In the genomic region with DNA sequence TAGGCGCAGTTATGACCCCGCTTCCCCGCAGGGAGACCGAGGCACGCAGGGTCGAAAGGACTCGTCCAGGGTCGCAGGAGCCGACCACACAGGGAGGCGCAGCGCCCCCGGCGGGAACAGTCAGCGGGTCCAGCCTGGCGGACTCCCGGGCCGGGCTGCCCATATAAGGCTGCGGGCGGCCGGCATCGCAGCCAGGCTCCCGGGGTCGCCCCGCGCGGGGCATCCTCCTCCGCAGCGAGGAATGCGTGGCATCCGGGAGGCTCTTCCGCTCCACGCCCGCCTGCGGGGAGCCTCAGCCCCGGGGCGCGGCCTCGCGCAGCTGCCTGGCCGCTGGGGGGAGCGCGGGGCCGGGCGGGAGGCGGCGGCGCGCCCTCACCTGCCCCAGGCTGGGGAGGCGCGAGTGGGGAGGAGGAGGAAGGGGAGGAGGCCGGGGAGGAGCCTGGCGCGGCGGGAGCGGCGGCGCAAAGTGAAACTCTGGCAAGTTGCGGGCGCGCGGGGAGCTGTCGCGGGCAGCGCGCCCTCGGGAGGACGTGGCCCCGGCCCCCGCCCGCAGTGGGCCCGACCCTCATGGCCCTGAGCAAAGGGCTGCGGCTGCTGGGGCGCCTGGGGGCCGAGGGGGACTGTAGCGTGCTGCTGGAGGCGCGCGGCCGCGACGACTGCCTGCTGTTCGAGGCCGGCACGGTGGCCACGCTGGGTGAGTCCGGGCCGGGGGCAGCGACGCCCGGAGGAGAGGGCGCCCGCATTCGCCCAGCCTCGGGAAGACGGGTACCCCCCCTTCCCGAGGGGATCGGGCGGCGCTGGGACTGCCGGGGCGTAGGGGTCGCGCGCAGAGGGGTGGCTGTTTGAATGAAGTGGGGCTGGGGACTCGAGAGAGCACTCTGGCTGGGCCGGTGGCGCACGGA, we compare ENCODE assay signal across 8 cellular contexts. TPM values are rescaled to one million over a fixed set of nuclear protein-coding genes. Genes with fewer than 3 reads are reported as not detected.
DNase-seq lines count a peak whose midpoint lies in the region; ATAC-seq, FAIRE-seq and TF ChIP-seq lines count a peak whose summit lies in the region.

SYNJ2 (plus strand) TSS at position 469 of the 902 bp plus-strand sequence; CDS start at position 568, 99 bp downstream.

- H3K9me3 ChIP-seq in DOHH2 (ENCODE audit: control insufficient read depth, insufficient read depth, low read length) (no peaks in the 10 kb centered on the region), heart right ventricle (no peaks in the 10 kb centered on the region), prostate gland (no peaks in the 10 kb centered on the region)

- intact Hi-C loops in heart right ventricle (cut with DNase I) = loop anchor here in 7 of 10 donors (2.0 to 10.0 kb wide), 7 partner anchors 46 to 91 kb away; no protein-coding TSS in a partner anchor
- intact Hi-C loops in prostate gland (cut with DNase I) = loop anchor here (2.0 to 5.0 kb wide), 2 partner anchors 61 to 91 kb away; no protein-coding TSS in a partner anchor

- 0 to 1% methylated on average over 87 to 107 of the region's 108 CpGs for WGBS in heart right ventricle, 2 donors
- WGBS in prostate gland = under 1% methylated on average over 48 of the region's 108 CpGs

- H3K27me3 ChIP-seq in DOHH2 (ENCODE audit: control insufficient read depth, low read length) (peaks cover 51% of the 10 kb centered on the region), heart right ventricle (peaks cover 0 to 5% (median 0%) of the 10 kb centered on the region in 7 donors), prostate gland (replicated peaks; ENCODE audit: insufficient read depth) (no peaks in the 10 kb centered on the region)

- 0 out of 2 replicates have a peak, but pooled peaks cover 3% of the 10 kb centered on the region for H3K4me1 ChIP-seq in DOHH2 (ENCODE audit: control insufficient read depth, low read length)
- H3K4me1 ChIP-seq in heart right ventricle = peaks cover 0 to 45% (median 10%) of the 10 kb centered on the region in 9 donors
- H3K4me1 ChIP-seq in prostate gland (replicated peaks) = no peaks in the 10 kb centered on the region

- ATAC-seq in GM21723 (IDR thresholded peaks at IDR 0.05; ENCODE audit: unreplicated experiment) (peak; percentile 82), heart right ventricle (peak; percentile 84 to 91 (median 88))

- peak; percentile 67 for FAIRE-seq in urothelium cell line (lab: Jason Lieb, UNC)

- 0 out of 2 replicates have a peak, but pooled peaks cover 6% of the 10 kb centered on the region for H3F3A ChIP-seq in DOHH2 (ENCODE audit: control insufficient read depth, insufficient read depth)

- peak; percentile 16 for TF ChIP-seq CTCF in DOHH2 (IDR thresholded peaks at IDR 0.05; ENCODE audit: low read depth, low read length, poor library complexity, severe bottlenecking)
- TF ChIP-seq CTCF in heart right ventricle (IDR thresholded peaks at IDR 0.05) = peak; percentile 31 to 77 (median 59)
- TF ChIP-seq CTCF in prostate gland (IDR thresholded peaks at IDR 0.05) = peak; percentile 65 to 86 (median 70)

- H3K27ac ChIP-seq in DOHH2 (ENCODE audit: low read depth, low read length) (no peak within 1 kb of the TSS), heart right ventricle (peak within 1 kb of the TSS; percentile 1 to 89 (median 84)), prostate gland (peak within 1 kb of the TSS; percentile 87 to 89)

- peak; percentile 68 for DNase-seq in Jurkat, Clone E6-1 (ENCODE audit: low read depth, low spot score)
- DNase-seq in SW480 (ENCODE audit: low spot score) (peak; percentile 84), heart right ventricle (peak; percentile 78), prostate gland (ENCODE audit: low spot score) (peak; percentile 83), urothelium cell line (ENCODE audit: low spot score) (peak; percentile 89)
- peak; percentile 42 for DNase-seq in activated naive CD8-positive, alpha-beta T cell treated with anti-CD3 and anti-CD28 coated beads, Interleukin-2, amount 50 U/mL, for 16 hours (ENCODE audit: low read depth, low spot score)

- TF ChIP-seq POLR2A in prostate gland (IDR thresholded peaks at IDR 0.05) = peak; percentile 86

- H3K36me3 ChIP-seq in DOHH2 (ENCODE audit: control insufficient read depth, low read length) = no peaks in the 10 kb centered on the region
- H3K36me3 ChIP-seq in heart right ventricle = no peaks in the 10 kb centered on the region
- H3K36me3 ChIP-seq in prostate gland = no peaks in the 10 kb centered on the region

- no peaks in the 10 kb centered on the region for H3K79me2 ChIP-seq in DOHH2 (ENCODE audit: control insufficient read depth, low read length)

- H3K4me3 ChIP-seq in DOHH2 (ENCODE audit: low read length) (peak within 1 kb of the TSS; percentile 54), heart right ventricle (peak within 1 kb of the TSS; percentile 71 to 99 (median 92)), prostate gland (peak within 1 kb of the TSS; percentile 88 to 98)
- H3K4me3 ChIP-seq in Jurkat, Clone E6-1 (ENCODE audit: low read length) = peak within 1 kb of the TSS; percentile 71

- no peaks in the 10 kb centered on the region for H4K20me1 ChIP-seq in DOHH2 (ENCODE audit: control insufficient read depth, insufficient read depth, low read depth, low read length)

- H3K9me2 ChIP-seq in DOHH2 (replicated peaks; ENCODE audit: control insufficient read depth, low read length) = no peaks in the 10 kb centered on the region

- peak within 1 kb of the TSS; percentile 61 for H3K4me2 ChIP-seq in DOHH2 (ENCODE audit: low read length)

RNA-seq across cellular contexts. Expression of gene SYNJ2, which starts in this region (rescaled TPM):
- 21.4 TPM for polyA plus RNA-seq in Jurkat, Clone E6-1 (2012; ENCODE audit: insufficient read depth, insufficient read length)
- total RNA-seq in heart right ventricle (10 to 100 TPM; 14.0 to 27.8 (median 19.6) TPM), prostate gland (10 to 100 TPM; 19.7 to 19.9 TPM)
- 10 to 100 TPM; 14.5 to 17.6 TPM for polyA plus RNA-seq in heart right ventricle

Comparison
In these comparisons a context has a peak if more than half of its experiments do, and no peak if none do; other contexts are left out.
1. CTCF ChIP-seq: peak in every context shown above with its lines; median percentile 70 in prostate gland; 59 in heart right ventricle; 16 in DOHH2.